In the genomic region with DNA sequence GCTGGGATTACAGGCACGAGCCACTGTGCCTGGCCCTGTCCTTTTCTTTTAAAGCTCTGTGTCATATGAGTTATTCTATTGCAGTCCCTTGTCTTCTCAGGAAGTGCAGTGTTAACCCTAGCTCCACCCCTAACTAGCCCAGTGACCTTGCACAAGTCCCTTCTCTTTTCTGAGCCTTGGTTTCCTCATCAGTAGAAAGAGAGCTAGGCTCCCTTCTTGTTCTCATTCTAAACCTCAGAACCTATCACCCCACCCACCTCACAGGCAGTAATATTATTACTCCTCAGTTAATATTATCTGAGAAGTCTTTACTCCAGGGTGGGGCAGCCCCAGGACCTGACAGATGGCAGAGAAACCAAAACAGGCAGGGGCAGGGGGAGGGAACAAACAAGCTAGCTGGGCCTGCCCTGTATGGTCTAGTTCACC, we compare ENCODE assay signal across 9 cellular contexts. TPM values are rescaled to one million over a fixed set of nuclear protein-coding genes. Genes with fewer than 3 reads are reported as not detected.
DNase-seq lines count a peak whose midpoint lies in the region; ATAC-seq and TF ChIP-seq lines count a peak whose summit lies in the region.
"Had no signal": no experiment of that assay in that cellular context is flagged by ENCODE, and none has a peak within 500 bp of the region (broad histone marks: within the 10 kb centered on the region; RNA-seq: fewer than 3 reads in every experiment).

No MANE protein-coding gene starts in this region.

- H3K27ac ChIP-seq in Peyer's patch: peak overlapping the region; percentile 15 to 99 (median 75)
- no peak overlapping the region for H3K27ac ChIP-seq in tibial artery
- H3K27ac ChIP-seq: C4-2B had no signal

- H3K36me3 ChIP-seq in Peyer's patch (no peaks in the 10 kb centered on the region), tibial artery (no peaks in the 10 kb centered on the region)

- peak overlapping the region; percentile 95 for H3K4me3 Mint-ChIP-seq in activated T-cell treated with anti-CD3 and anti-CD28 coated beads, Interleukin-2, amount 50 U/mL, for 24 hours
- peak overlapping the region; percentile 72 for H3K4me3 Mint-ChIP-seq in stimulated activated memory B cell treated with anti-CD40 and anti-IgM and Interleukin-4, amounts not matched to agents 10 μg/mL and 1 μg/mL and 100 μg/mL, for 72 hours

- H3K27me3 Mint-ChIP-seq in activated T-cell treated with anti-CD3 and anti-CD28 coated beads, Interleukin-2, amount 50 U/mL, for 24 hours: no peaks in the 10 kb centered on the region
- no peaks in the 10 kb centered on the region for H3K27me3 Mint-ChIP-seq in stimulated activated memory B cell treated with anti-CD40 and anti-IgM and Interleukin-4, amounts not matched to agents 10 μg/mL and 1 μg/mL and 100 μg/mL, for 72 hours

- ATAC-seq in HG02938 (IDR thresholded peaks at IDR 0.05; ENCODE audit: unreplicated experiment): peak; percentile 51
- ATAC-seq in stimulated activated memory B cell treated with anti-CD40 and anti-IgM and Interleukin-4, amounts not matched to agents 10 μg/mL and 1 μg/mL and 100 μg/mL, for 72 hours: peak; percentile 53

- H3K27ac Mint-ChIP-seq in activated T-cell treated with anti-CD3 and anti-CD28 coated beads, Interleukin-2, amount 50 U/mL, for 24 hours: peak overlapping the region; percentile 97
- H3K27ac Mint-ChIP-seq in stimulated activated memory B cell treated with anti-CD40 and anti-IgM and Interleukin-4, amounts not matched to agents 10 μg/mL and 1 μg/mL and 100 μg/mL, for 72 hours: peak overlapping the region; percentile 96

- H3K4me1 ChIP-seq in Peyer's patch (peaks cover 0 to 37% (median 12%) of the 10 kb centered on the region in 4 donors), tibial artery (no peaks in the 10 kb centered on the region)

- intact Hi-C loops in tibial artery (cut with DNase I; ENCODE audit: low total_unique reads): no loop called here

- H3K36me3 Mint-ChIP-seq in activated T-cell treated with anti-CD3 and anti-CD28 coated beads, Interleukin-2, amount 50 U/mL, for 24 hours (ENCODE audit: low read depth): peaks cover 56% of the 10 kb centered on the region
- H3K36me3 Mint-ChIP-seq in stimulated activated memory B cell treated with anti-CD40 and anti-IgM and Interleukin-4, amounts not matched to agents 10 μg/mL and 1 μg/mL and 100 μg/mL, for 72 hours: peaks cover 55% of the 10 kb centered on the region

- H3K4me1 Mint-ChIP-seq in activated T-cell treated with anti-CD3 and anti-CD28 coated beads, Interleukin-2, amount 50 U/mL, for 24 hours (ENCODE audit: low read depth): peaks cover 89% of the 10 kb centered on the region
- peaks cover 85% of the 10 kb centered on the region for H3K4me1 Mint-ChIP-seq in stimulated activated memory B cell treated with anti-CD40 and anti-IgM and Interleukin-4, amounts not matched to agents 10 μg/mL and 1 μg/mL and 100 μg/mL, for 72 hours

- TF ChIP-seq POLR2A in Peyer's patch (IDR thresholded peaks at IDR 0.05): no peak

- H3K9me3 ChIP-seq in Peyer's patch: no peaks in the 10 kb centered on the region
- H3K9me3 ChIP-seq in tibial artery: no peaks in the 10 kb centered on the region

- no peaks in the 10 kb centered on the region for H3K9me3 Mint-ChIP-seq in activated T-cell treated with anti-CD3 and anti-CD28 coated beads, Interleukin-2, amount 50 U/mL, for 24 hours
- no peaks in the 10 kb centered on the region for H3K9me3 Mint-ChIP-seq in stimulated activated memory B cell treated with anti-CD40 and anti-IgM and Interleukin-4, amounts not matched to agents 10 μg/mL and 1 μg/mL and 100 μg/mL, for 72 hours

- no peak for DNase-seq in activated T-cell treated with anti-CD3 and anti-CD28 coated beads, Interleukin-2, amount 50 U/mL, for 24 hours
- DNase-seq in activated T-cell treated with anti-CD3 and anti-CD28 coated beads, Interleukin-2, amount 50 U/mL, for 1 hour: no peak
- DNase-seq in Peyer's patch (peak in 1 of 3 donors; percentile 37), AG20443 (ENCODE audit: low spot score) (no peak), tibial artery (no peak)
- DNase-seq in stimulated activated naive CD4-positive, alpha-beta T cell treated with Interleukin-2 at 50 U/mL for 16 hours (lab: John Stamatoyannopoulos, UW): no peak

- TF ChIP-seq CTCF in Peyer's patch (IDR thresholded peaks at IDR 0.05) (no peak), tibial artery (IDR thresholded peaks at IDR 0.05) (no peak)

- no peak overlapping the region for H3K4me3 ChIP-seq in Peyer's patch
- no peak overlapping the region for H3K4me3 ChIP-seq in tibial artery

- H3K27me3 ChIP-seq in Peyer's patch (no peaks in the 10 kb centered on the region), tibial artery (no peaks in the 10 kb centered on the region)

RNA-seq across cellular contexts. Expression of gene CYFIP2, which starts 7.2 kb away (rescaled TPM):
- 100 to 1,000 TPM in 1 of 4 donors, 10 to 100 TPM in 3; 46.5 to 155 (median 57.2) TPM for total RNA-seq in Peyer's patch

Comparison
In these comparisons a context has a peak if more than half of its experiments do, and no peak if none do; other contexts are left out.
1. H3K27ac ChIP-seq: peak in Peyer's patch (4 of 4); none in tibial artery (0 of 2).